20 cellular contexts compared by ENCODE assay signal in the genomic region with DNA sequence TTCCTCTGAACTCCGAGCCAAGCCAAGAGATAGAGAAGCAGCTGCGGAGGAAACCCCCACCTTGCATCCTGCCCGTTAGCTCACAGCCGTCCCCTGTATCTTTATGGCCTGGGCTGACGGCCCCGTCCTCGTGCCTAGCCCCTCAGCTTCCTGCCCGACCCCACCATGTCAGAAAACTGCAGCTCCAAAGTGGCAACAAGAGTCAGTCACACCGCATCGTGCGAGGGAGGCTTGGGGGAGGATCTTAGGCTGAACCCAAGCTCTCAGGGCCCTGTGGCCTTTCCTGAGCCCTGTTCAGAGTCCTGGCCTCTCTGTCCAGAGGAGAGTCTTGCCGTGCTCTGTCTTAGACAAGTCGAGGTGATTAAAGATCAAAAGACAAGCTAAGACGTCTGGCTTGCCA.
"Had no signal": no experiment of that assay in that cellular context is flagged by ENCODE, and none has a peak within 500 bp of the region (broad histone marks: within the 10 kb centered on the region; RNA-seq: fewer than 3 reads in every experiment).

No MANE protein-coding gene starts in this region.

- DNase-seq: activated CD4-positive, alpha-beta T cell treated with anti-CD3 and anti-CD28 coated beads for 1 hour; activated CD4-positive, alpha-beta T cell treated with anti-CD3 and anti-CD28 coated beads, Interleukin-2, amount 50 U/mL, for 4 hours; activated naive CD4-positive, alpha-beta T cell; activated naive CD8-positive, alpha-beta T cell treated with anti-CD3 and anti-CD28 coated beads for 36 hours; amniotic stem cell; central memory CD4-positive, alpha-beta T cell; dorsolateral prefrontal cortex; head of caudate nucleus; immature natural killer cell; midbrain; right lobe of liver; stimulated activated CD4-positive, alpha-beta T cell treated with anti-CD3 and anti-CD28 coated beads, Interleukin-4, amount 100 ng/mL, for 4 hours; substantia nigra; SW 1271; T-helper 2 cell; tibial artery had no signal

- H3K9me3 Mint-ChIP-seq: activated naive CD8-positive, alpha-beta T cell treated with anti-CD3 and anti-CD28 coated beads for 36 hours; stimulated activated memory B cell treated with anti-CD40 and anti-IgM and Interleukin-4, amounts not matched to agents 10 μg/mL and 1 μg/mL and 100 μg/mL, for 72 hours had no signal

- H3K4me3 Mint-ChIP-seq: activated naive CD8-positive, alpha-beta T cell treated with anti-CD3 and anti-CD28 coated beads for 36 hours; immature natural killer cell; stimulated activated memory B cell treated with anti-CD40 and anti-IgM and Interleukin-4, amounts not matched to agents 10 μg/mL and 1 μg/mL and 100 μg/mL, for 72 hours had no signal

- H3K27ac ChIP-seq: dorsolateral prefrontal cortex, right lobe of liver, tibial artery, VCaP had no signal

- H3K27me3 Mint-ChIP-seq: activated naive CD8-positive, alpha-beta T cell treated with anti-CD3 and anti-CD28 coated beads for 36 hours; stimulated activated memory B cell treated with anti-CD40 and anti-IgM and Interleukin-4, amounts not matched to agents 10 μg/mL and 1 μg/mL and 100 μg/mL, for 72 hours had no signal

- H3K36me3 ChIP-seq: right lobe of liver, tibial artery had no signal

- H3K27ac Mint-ChIP-seq: activated naive CD8-positive, alpha-beta T cell treated with anti-CD3 and anti-CD28 coated beads for 36 hours; immature natural killer cell; stimulated activated memory B cell treated with anti-CD40 and anti-IgM and Interleukin-4, amounts not matched to agents 10 μg/mL and 1 μg/mL and 100 μg/mL, for 72 hours had no signal

- H3K4me3 ChIP-seq: dorsolateral prefrontal cortex, right lobe of liver, tibial artery had no signal

- H3K36me3 Mint-ChIP-seq: activated naive CD8-positive, alpha-beta T cell treated with anti-CD3 and anti-CD28 coated beads for 36 hours; immature natural killer cell; stimulated activated memory B cell treated with anti-CD40 and anti-IgM and Interleukin-4, amounts not matched to agents 10 μg/mL and 1 μg/mL and 100 μg/mL, for 72 hours had no signal

- H3K4me1 Mint-ChIP-seq: activated naive CD8-positive, alpha-beta T cell treated with anti-CD3 and anti-CD28 coated beads for 36 hours; immature natural killer cell; stimulated activated memory B cell treated with anti-CD40 and anti-IgM and Interleukin-4, amounts not matched to agents 10 μg/mL and 1 μg/mL and 100 μg/mL, for 72 hours had no signal

- FAIRE-seq: colon, frontal cortex had no signal

- H3K4me1 ChIP-seq: right lobe of liver had no signal

- ATAC-seq: right lobe of liver; stimulated activated memory B cell treated with anti-CD40 and anti-IgM and Interleukin-4, amounts not matched to agents 10 μg/mL and 1 μg/mL and 100 μg/mL, for 72 hours had no signal

- H3K9me3 ChIP-seq: tibial artery had no signal

- H3K27me3 ChIP-seq: dorsolateral prefrontal cortex, right lobe of liver had no signal
